In the genomic region with DNA sequence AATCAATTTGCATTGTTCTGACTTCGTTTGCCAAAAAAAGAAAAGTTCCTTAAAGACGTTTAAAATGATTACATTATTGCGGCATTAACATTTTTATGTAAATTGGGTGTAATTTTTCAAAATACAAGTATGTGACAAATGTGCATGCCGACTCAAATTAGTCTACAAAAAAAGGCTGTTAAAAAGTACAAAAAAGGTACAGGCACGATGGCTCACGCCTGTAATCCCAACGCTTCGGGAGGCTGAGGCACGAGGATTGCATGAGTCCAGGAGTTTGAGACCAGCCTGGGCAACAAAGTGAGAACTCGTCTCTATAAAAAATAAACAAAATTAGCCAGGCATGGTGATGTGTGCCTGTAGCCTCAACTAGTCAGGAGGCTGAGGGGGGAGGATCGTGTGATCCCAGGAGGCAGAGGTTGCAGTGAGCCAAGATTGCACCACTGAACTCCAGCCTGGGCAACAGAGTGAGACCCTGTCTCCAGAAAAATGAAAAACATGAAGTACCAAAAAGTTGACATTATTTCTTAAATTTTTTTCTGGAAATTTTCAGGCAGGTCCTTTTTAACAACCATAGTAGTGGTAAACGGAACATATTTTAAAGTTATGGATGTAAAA, we compare ENCODE assay signal across 19 cellular contexts.
DNase-seq lines count a peak whose midpoint lies in the region; ATAC-seq and TF ChIP-seq lines count a peak whose summit lies in the region.
"Had no signal": no experiment of that assay in that cellular context is flagged by ENCODE, and none has a peak within 500 bp of the region (broad histone marks: within the 10 kb centered on the region; RNA-seq: fewer than 3 reads in every experiment).

No MANE protein-coding gene starts in this region.

- no peak overlapping the region for H3K27ac ChIP-seq in CD4-positive, CD25-positive, alpha-beta regulatory T cell (ENCODE audit: insufficient read depth, low read length, poor library complexity, severe bottlenecking)
- H3K27ac ChIP-seq: 22Rv1, BLaER1, C4-2B, GM23248 had no signal

- no peak for TF ChIP-seq CTCF in WTC11 (IDR thresholded peaks at IDR 0.05)

- no peak for ATAC-seq in activated T-cell treated with anti-CD3 and anti-CD28 coated beads, Interleukin-2, amount 50 U/mL, for 72 hours (replicated peaks in 1 of 2)
- no peak for ATAC-seq in CD4-positive, CD25-positive, alpha-beta regulatory T cell (ENCODE audit: low read depth in 2 of 2)
- ATAC-seq in WTC11, result no peak
- ATAC-seq in GM21447 (IDR thresholded peaks at IDR 0.05; ENCODE audit: unreplicated experiment), result no peak

- H3K36me3 ChIP-seq in CD4-positive, CD25-positive, alpha-beta regulatory T cell (ENCODE audit: control insufficient read depth, insufficient read depth, low read length), result no peaks in the 10 kb centered on the region
- H3K36me3 ChIP-seq: BLaER1 had no signal

- H3K9me3 Mint-ChIP-seq in activated T-cell treated with anti-CD3 and anti-CD28 coated beads, Interleukin-2, amount 50 U/mL, for 72 hours, result no peaks in the 10 kb centered on the region
- no peaks in the 10 kb centered on the region for H3K9me3 Mint-ChIP-seq in CD4-positive, CD25-positive, alpha-beta regulatory T cell
- H3K9me3 Mint-ChIP-seq in IgD-negative memory B cell, result peaks cover 0 to 2% (median 0%) of the 10 kb centered on the region in 3 donors
- H3K9me3 Mint-ChIP-seq in WTC11, result no peaks in the 10 kb centered on the region
- H3K9me3 Mint-ChIP-seq: CD4-positive, alpha-beta T cell; CD8-positive, alpha-beta memory T cell had no signal

- CTCF ChIA-PET in WTC11 (lab: Charles Lee), result interaction anchor here (0.7 kb wide), 1 partner anchor 149 kb away, joined by 3 read pairs; no protein-coding TSS in a partner anchor

- H3K4me1 ChIP-seq in CD4-positive, CD25-positive, alpha-beta regulatory T cell (ENCODE audit: control insufficient read depth, insufficient read depth, low read length, poor library complexity, severe bottlenecking), result no peaks in the 10 kb centered on the region

- peak overlapping the region; percentile 17 for H3K27ac Mint-ChIP-seq in activated T-cell treated with anti-CD3 and anti-CD28 coated beads, Interleukin-2, amount 50 U/mL, for 72 hours
- peak overlapping the region in 2 of 3 donors; percentile 20 to 26 for H3K27ac Mint-ChIP-seq in CD4-positive, CD25-positive, alpha-beta regulatory T cell
- H3K27ac Mint-ChIP-seq in IgD-negative memory B cell (peak overlapping the region; percentile 65 to 90 (median 87)), WTC11 (no peak overlapping the region)
- H3K27ac Mint-ChIP-seq: CD4-positive, alpha-beta T cell had no signal

- H3K4me1 Mint-ChIP-seq in activated T-cell treated with anti-CD3 and anti-CD28 coated beads, Interleukin-2, amount 50 U/mL, for 72 hours (ENCODE audit: low read depth), result no peaks in the 10 kb centered on the region
- H3K4me1 Mint-ChIP-seq in CD4-positive, CD25-positive, alpha-beta regulatory T cell, result peaks cover 0 to 5% (median 0%) of the 10 kb centered on the region in 4 donors
- H3K4me1 Mint-ChIP-seq in IgD-negative memory B cell (peaks cover 7 to 31% (median 22%) of the 10 kb centered on the region in 3 donors), WTC11 (peaks cover 8% of the 10 kb centered on the region)

- no peak overlapping the region for H3K4me3 Mint-ChIP-seq in activated T-cell treated with anti-CD3 and anti-CD28 coated beads, Interleukin-2, amount 50 U/mL, for 72 hours
- peak overlapping the region in 1 of 4 donors; percentile 28 for H3K4me3 Mint-ChIP-seq in CD4-positive, CD25-positive, alpha-beta regulatory T cell
- H3K4me3 Mint-ChIP-seq in IgD-negative memory B cell, result peak overlapping the region in 2 of 4 donors; percentile 60 to 67
- no peak overlapping the region for H3K4me3 Mint-ChIP-seq in WTC11
- H3K4me3 Mint-ChIP-seq: B cell; CD4-positive, alpha-beta T cell; CD8-positive, alpha-beta memory T cell had no signal

- H3K36me3 Mint-ChIP-seq in activated T-cell treated with anti-CD3 and anti-CD28 coated beads, Interleukin-2, amount 50 U/mL, for 72 hours (ENCODE audit: insufficient read depth in 2 of 2), result no peaks in the 10 kb centered on the region
- no peaks in the 10 kb centered on the region for H3K36me3 Mint-ChIP-seq in CD4-positive, CD25-positive, alpha-beta regulatory T cell
- H3K36me3 Mint-ChIP-seq in IgD-negative memory B cell (no peaks in the 10 kb centered on the region), WTC11 (no peaks in the 10 kb centered on the region)
- H3K36me3 Mint-ChIP-seq: CD8-positive, alpha-beta memory T cell had no signal

- H3K9me3 ChIP-seq in CD4-positive, CD25-positive, alpha-beta regulatory T cell (ENCODE audit: control insufficient read depth in 2 of 2, low read length in 2 of 2), result no peaks in the 10 kb centered on the region
- H3K9me3 ChIP-seq: BLaER1 had no signal

- H3K27me3 ChIP-seq in CD4-positive, CD25-positive, alpha-beta regulatory T cell (ENCODE audit: control insufficient read depth, insufficient read depth, low read length), result no peaks in the 10 kb centered on the region
- H3K27me3 ChIP-seq: BLaER1 had no signal

- H3K4me3 ChIP-seq in CD4-positive, CD25-positive, alpha-beta regulatory T cell (ENCODE audit: low read depth, low read length), result no peak overlapping the region
- H3K4me3 ChIP-seq: BLaER1, GM23248 had no signal

- POLR2A ChIA-PET in WTC11 (lab: Charles Lee), result no interaction called here

- DNase-seq in activated T-cell treated with anti-CD3 and anti-CD28 coated beads, Interleukin-2, amount 50 U/mL, for 72 hours, result no peak
- DNase-seq in activated T-cell treated with anti-CD3 and anti-CD28 coated beads for 4 hours (no peak), WTC11 (ENCODE audit: low spot score) (no peak), SHP77 treated with DMSO at 0.1 percent for 48 hours (lab: John Stamatoyannopoulos, UW) (no peak)
- DNase-seq in CD4-positive, CD25-positive, alpha-beta regulatory T cell, result no peak
- DNase-seq in activated effector memory CD4-positive, alpha-beta T cell treated with anti-CD3 and anti-CD28 coated beads, Interleukin-2, amount 50 U/mL, for 16 hours, result no peak
- DNase-seq: CD4-positive, alpha-beta T cell; CD8-positive, alpha-beta memory T cell; DMS 273 treated with DMSO at 0.1 percent for 48 hours; GF-D8; GM23248; H7; HCEC 1CT had no signal

- no peaks in the 10 kb centered on the region for H3K27me3 Mint-ChIP-seq in activated T-cell treated with anti-CD3 and anti-CD28 coated beads, Interleukin-2, amount 50 U/mL, for 72 hours (ENCODE audit: low read depth)
- peaks cover 32% of the 10 kb centered on the region for H3K27me3 Mint-ChIP-seq in CD4-positive, CD25-positive, alpha-beta regulatory T cell
- peaks cover 34% of the 10 kb centered on the region for H3K27me3 Mint-ChIP-seq in IgD-negative memory B cell
- H3K27me3 Mint-ChIP-seq in WTC11 (ENCODE audit: low read depth), result no peaks in the 10 kb centered on the region

TF ChIP-seq in WTC11, 78 proteins besides CTCF, POLR2A, EP300 and RAD21:
- TF ChIP-seq, protein P1, sequence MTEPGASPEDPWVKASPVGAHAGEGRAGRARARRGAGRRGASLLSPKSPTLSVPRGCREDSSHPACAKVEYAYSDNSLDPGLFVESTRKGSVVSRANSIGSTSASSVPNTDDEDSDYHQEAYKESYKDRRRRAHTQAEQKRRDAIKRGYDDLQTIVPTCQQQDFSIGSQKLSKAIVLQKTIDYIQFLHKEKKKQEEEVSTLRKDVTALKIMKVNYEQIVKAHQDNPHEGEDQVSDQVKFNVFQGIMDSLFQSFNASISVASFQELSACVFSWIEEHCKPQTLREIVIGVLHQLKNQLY (CRISPR knock-in tag; IDR thresholded peaks at IDR 0.05), result no peak
- TF ChIP-seq ZNF121 (CRISPR knock-in tag; IDR thresholded peaks at IDR 0.05), result peak; percentile 54; the same call in 1 of the 2 replicates
